1 cellular context compared by ENCODE assay signal in the genomic region with DNA sequence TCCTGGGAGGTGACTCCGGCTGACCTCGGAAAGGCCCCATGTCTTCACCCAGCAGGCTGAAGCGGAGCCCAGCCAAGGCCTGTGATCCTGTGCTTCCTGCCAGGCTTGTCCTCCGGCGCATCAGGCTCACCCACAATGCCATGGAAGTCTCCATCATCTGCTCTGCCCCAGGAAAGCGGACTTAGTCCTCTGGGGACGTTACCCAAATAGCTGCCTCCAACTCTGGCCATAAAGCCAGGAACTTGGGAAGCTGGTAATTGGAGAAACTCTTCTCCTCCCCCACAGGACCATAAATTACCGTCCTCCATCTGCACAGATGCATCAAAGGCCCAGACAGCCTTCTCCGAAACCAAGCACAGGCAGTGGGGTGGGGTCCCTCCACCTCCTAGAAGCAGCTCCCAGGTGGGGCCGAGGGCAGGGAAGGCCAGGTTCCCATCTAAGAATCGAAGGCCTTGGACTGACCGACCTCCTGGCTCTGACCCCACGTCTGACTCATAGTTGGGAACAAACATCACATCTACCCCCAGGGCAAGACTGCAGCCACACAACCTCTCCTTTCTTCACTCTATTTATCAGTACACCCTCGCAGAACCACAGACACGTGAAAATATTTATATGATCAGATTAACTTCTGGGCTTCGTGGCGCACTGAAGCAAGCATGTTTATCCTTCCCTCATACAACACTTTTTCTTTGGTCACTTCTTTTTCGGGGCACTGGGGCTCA.
A peak's percentile ranks its signal among the peaks of the same experiment; 100 is the strongest.
TF ChIP-seq lines count a peak whose summit lies in the region.

No MANE protein-coding gene starts in this region.

TF ChIP-seq in liver, 16 proteins besides CTCF, POLR2A, EP300 and RAD21 (continued from another document):
- TF ChIP-seq ZBTB33 (IDR thresholded peaks at IDR 0.05) (no peak), HNF4A (conservative IDR thresholded peaks at IDR 0.05) (peak; percentile 39 to 72), JUND (IDR thresholded peaks at IDR 0.05) (peak in 1 of 2 donors; percentile 74), TAF1 (conservative IDR thresholded peaks at IDR 0.05) (no peak), HNF4G (IDR thresholded peaks at IDR 0.05) (no peak), NR2F2 (IDR thresholded peaks at IDR 0.05) (no peak), RXRA (IDR thresholded peaks at IDR 0.05) (peak in 1 of 2 donors; percentile 62), SP1 (IDR thresholded peaks at IDR 0.05) (no peak)
